Comparison of ENCODE assay signal across 10 cellular contexts in the genomic region with DNA sequence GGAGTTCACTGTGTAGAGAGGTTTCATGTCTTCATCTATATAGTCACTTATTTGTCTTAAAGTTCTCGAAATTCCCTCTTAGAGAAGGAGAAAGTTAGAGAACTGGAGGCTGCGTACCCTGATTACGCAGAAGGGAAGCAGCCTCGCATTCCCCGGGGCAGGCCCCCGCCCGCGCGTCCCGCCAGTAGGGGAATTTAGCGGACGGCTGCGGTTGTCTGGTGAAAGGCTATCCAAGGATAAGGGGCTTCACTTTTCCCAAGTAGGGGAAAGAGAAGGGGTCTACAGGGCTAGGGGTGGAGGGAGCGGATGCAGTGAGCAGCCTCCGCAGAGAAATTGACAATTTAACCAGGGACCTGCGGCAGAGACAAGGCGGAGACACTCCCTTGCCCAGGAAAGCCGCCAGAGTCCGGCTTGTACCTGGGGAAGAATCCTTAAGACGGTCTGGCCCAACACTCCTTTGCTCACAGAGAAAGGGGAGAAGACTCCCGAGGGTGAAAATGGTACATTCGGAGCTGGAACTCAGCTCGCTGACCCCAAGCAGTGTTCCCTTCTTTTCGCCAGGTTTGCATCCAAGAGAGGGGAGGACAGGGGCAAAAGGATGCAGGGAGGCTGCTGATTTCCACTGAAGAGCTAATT. TPM values are rescaled to one million over a fixed set of nuclear protein-coding genes. Genes with fewer than 3 reads are reported as not detected.
DNase-seq lines count a peak whose midpoint lies in the region; ATAC-seq and TF ChIP-seq lines count a peak whose summit lies in the region.
"Had no signal": no experiment of that assay in that cellular context is flagged by ENCODE, and none has a peak within 500 bp of the region (broad histone marks: within the 10 kb centered on the region; RNA-seq: fewer than 3 reads in every experiment).

No MANE protein-coding gene starts in this region.

- peak overlapping the region; percentile 90 for H3K4me2 ChIP-seq in fibroblast of lung (ENCODE audit: extremely low read depth, insufficient read depth, low read length)

- H3K36me3 ChIP-seq in fibroblast of lung (ENCODE audit: control insufficient read depth, insufficient read depth, low read length) (no peaks in the 10 kb centered on the region), muscle layer of duodenum (ENCODE audit: control insufficient read depth in 1 of 2, insufficient read depth in 2 of 2, low read length in 2 of 2) (peaks cover 0 to 7% of the 10 kb centered on the region in 2 donors), vagina (no peaks in the 10 kb centered on the region)

- no peak for TF ChIP-seq POLR2A in vagina (IDR thresholded peaks at IDR 0.05)

- intact Hi-C loops in vagina (cut with DNase I) = no loop called here

- no peaks in the 10 kb centered on the region for H4K20me1 ChIP-seq in fibroblast of lung (ENCODE audit: control insufficient read depth, extremely low read depth, insufficient read depth, low read length)

- peak overlapping the region; percentile 93 for H3K9ac ChIP-seq in fibroblast of lung (ENCODE audit: insufficient read depth, low read length)

- H3K27ac Mint-ChIP-seq in activated T-cell treated with anti-CD3 and anti-CD28 coated beads, Interleukin-2, amount 50 U/mL, for 72 hours = no peak overlapping the region

- H3K4me1 ChIP-seq in fibroblast of lung (ENCODE audit: control insufficient read depth, extremely low read depth, insufficient read depth, low read length) (peaks cover 5% of the 10 kb centered on the region), muscle layer of duodenum (ENCODE audit: control insufficient read depth in 1 of 2, insufficient read depth in 2 of 2, low read length in 2 of 2) (peaks cover 11 to 19% of the 10 kb centered on the region in 2 donors), vagina (peaks cover 36% of the 10 kb centered on the region)

- H3K27me3 ChIP-seq in fibroblast of lung (ENCODE audit: control insufficient read depth, insufficient read depth, low read length) (no peaks in the 10 kb centered on the region), muscle layer of duodenum (ENCODE audit: low read depth, low read length) (no peaks in the 10 kb centered on the region), vagina (no peaks in the 10 kb centered on the region)

- peak overlapping the region; percentile 86 to 93 (median 88) for H3K4me3 ChIP-seq in fibroblast of lung (replicated peaks in 1 of 4; ENCODE audit: control extremely low read depth in 1 of 4, insufficient read depth in 1 of 4, low read depth in 3 of 4, low read length in 4 of 4)
- peak overlapping the region; percentile 70 to 79 for H3K4me3 ChIP-seq in muscle layer of duodenum (ENCODE audit: low read depth in 1 of 2, low read length in 2 of 2)
- peak overlapping the region; percentile 63 to 92 for H3K4me3 ChIP-seq in vagina

- peaks cover 0 to 1% of the 10 kb centered on the region in 2 donors for H3K9me3 Mint-ChIP-seq in activated T-cell treated with anti-CD3 and anti-CD28 coated beads, Interleukin-2, amount 50 U/mL, for 72 hours

- peaks cover 50% of the 10 kb centered on the region for H3K27me3 Mint-ChIP-seq in activated T-cell treated with anti-CD3 and anti-CD28 coated beads, Interleukin-2, amount 50 U/mL, for 72 hours (ENCODE audit: low read depth)

- no peak for DNase-seq in activated T-cell treated with anti-CD3 and anti-CD28 coated beads, Interleukin-2, amount 50 U/mL, for 72 hours
- DNase-seq in activated T-cell treated with anti-CD3 and anti-CD28 coated beads, Interleukin-2, amount 50 U/mL, for 1 hour = no peak
- DNase-seq in fibroblast of lung (ENCODE audit: low read depth in 2 of 2) (peak in 1 of 2 donors; percentile 63), vagina (ENCODE audit: extremely low spot score in 2 of 2) (peak in 1 of 2 donors; percentile 85), DMS153 treated with DMSO at 0.1 percent for 48 hours (lab: John Stamatoyannopoulos, UW; ENCODE audit: unreplicated experiment) (no peak)

- peak overlapping the region; percentile 84 to 88 for H3K4me3 Mint-ChIP-seq in activated T-cell treated with anti-CD3 and anti-CD28 coated beads, Interleukin-2, amount 50 U/mL, for 72 hours

- peaks cover 75% of the 10 kb centered on the region for H3K79me2 ChIP-seq in fibroblast of lung (ENCODE audit: control insufficient read depth, insufficient read depth, low read length)

- TF ChIP-seq CTCF in fibroblast of lung (conservative IDR thresholded peaks at IDR 0.05 in 1 of 2, IDR thresholded peaks at IDR 0.05 in 1 of 2; ENCODE audit: low read depth in 1 of 2, low read length in 2 of 2) (peak in 1 of 2 donors; percentile 6), vagina (IDR thresholded peaks at IDR 0.05) (no peak)

- ATAC-seq in activated T-cell treated with anti-CD3 and anti-CD28 coated beads, Interleukin-2, amount 50 U/mL, for 72 hours (replicated peaks in 1 of 2) = no peak
- ATAC-seq in activated CD4-positive, CD25-positive, alpha-beta regulatory T cell treated with anti-CD3 and anti-CD28 coated beads, Interleukin-2, amount 50 U/mL, for 24 hours = no peak
- no peak for ATAC-seq in GM18909 (IDR thresholded peaks at IDR 0.05; ENCODE audit: poor library complexity, unreplicated experiment)

- H3K36me3 Mint-ChIP-seq in activated T-cell treated with anti-CD3 and anti-CD28 coated beads, Interleukin-2, amount 50 U/mL, for 72 hours (ENCODE audit: insufficient read depth in 2 of 2) = peaks cover 0 to 10% of the 10 kb centered on the region in 2 donors

- H3K9me3 ChIP-seq in fibroblast of lung (ENCODE audit: control insufficient read depth, insufficient read depth, low read depth, low read length) (no peaks in the 10 kb centered on the region), muscle layer of duodenum (ENCODE audit: control insufficient read depth in 1 of 2, low read length in 2 of 2) (no peaks in the 10 kb centered on the region), vagina (no peaks in the 10 kb centered on the region)

- peaks cover 28% of the 10 kb centered on the region for H3K4me1 Mint-ChIP-seq in activated T-cell treated with anti-CD3 and anti-CD28 coated beads, Interleukin-2, amount 50 U/mL, for 72 hours (ENCODE audit: low read depth)

- H2AFZ ChIP-seq in fibroblast of lung (ENCODE audit: low read length) = peak overlapping the region; percentile 81

- H3K27ac ChIP-seq in fibroblast of lung (ENCODE audit: insufficient read depth, low read length) = peak overlapping the region; percentile 98
- peak overlapping the region; percentile 87 for H3K27ac ChIP-seq in muscle layer of duodenum (ENCODE audit: low read length)
- peak overlapping the region; percentile 96 for H3K27ac ChIP-seq in vagina
- H3K27ac ChIP-seq: C4-2B, HL-60 had no signal

RNA-seq across cellular contexts. Expression of a gene that starts 1.0 kb away (rescaled TPM):
- under 1 TPM; 0.31 to 0.44 TPM for total RNA-seq in activated T-cell treated with anti-CD3 and anti-CD28 coated beads, Interleukin-2, amount 50 U/mL, for 72 hours
- total RNA-seq in fibroblast of lung (9.2 and 17.0 TPM in 2 replicates), vagina (6.9 TPM)
- polyA plus RNA-seq in fibroblast of lung = 1.6 and 1.8 TPM in 2 replicates
- 3.9 and 5.0 TPM in 2 replicates for polyA plus RNA-seq in fibroblast of lung (2012)
- polyA minus RNA-seq in fibroblast of lung (ENCODE audit: low replicate concordance) = 8.2 and 9.5 TPM in 2 replicates
